7 cellular contexts compared by ENCODE assay signal in the genomic region with DNA sequence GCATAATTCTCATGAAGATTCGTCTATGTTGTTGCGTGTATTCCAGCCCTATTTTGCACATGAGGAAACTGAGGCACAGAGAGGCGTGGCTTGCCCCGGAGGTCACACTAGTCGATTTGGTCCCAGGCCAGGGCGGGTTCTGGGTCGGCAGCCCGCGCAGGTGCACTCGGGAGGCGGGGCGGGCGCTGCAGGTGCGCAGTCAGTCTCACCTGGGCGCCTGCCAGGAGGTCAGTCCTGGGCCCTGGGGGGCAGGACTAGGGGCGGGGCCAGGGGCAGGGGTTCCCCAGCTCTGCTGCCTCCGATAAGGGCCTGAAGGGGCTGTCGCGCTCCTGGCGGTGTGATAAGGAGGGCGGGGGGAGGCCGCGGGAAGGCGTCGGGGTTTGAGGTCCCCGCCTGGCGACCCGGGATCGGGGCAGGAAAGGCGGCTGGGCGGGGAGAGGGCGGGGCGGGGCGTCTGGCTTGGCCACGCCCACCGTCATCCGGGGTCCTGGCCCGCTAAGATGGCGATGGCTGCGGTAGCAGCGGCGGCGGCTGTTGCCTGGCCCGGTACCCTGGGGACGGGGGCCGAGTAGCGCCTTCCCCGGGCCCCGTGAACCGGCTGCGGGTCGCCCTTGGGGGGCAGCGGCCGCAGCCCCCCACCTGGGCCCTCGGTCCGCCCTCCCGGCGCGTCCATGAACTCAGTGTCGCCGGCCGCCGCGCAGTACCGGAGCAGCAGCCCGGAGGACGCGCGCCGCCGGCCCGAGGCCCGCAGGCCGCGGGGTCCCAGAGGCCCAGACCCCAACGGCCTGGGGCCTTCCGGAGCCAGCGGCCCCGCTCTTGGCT. TPM values are rescaled to one million over a fixed set of nuclear protein-coding genes. Genes with fewer than 3 reads are reported as not detected.
DNase-seq lines count a peak whose midpoint lies in the region; ATAC-seq lines count a peak whose summit lies in the region.

Gene ATG4D (plus strand): TSS at position 485 of the 822 bp plus-strand sequence. CDS start 187 bp downstream, at position 672.

- intact Hi-C loops in left colon (cut with DNase I, micrococcal nuclease), result no loop called here

- peak within 1 kb of the TSS; percentile 81 for H3K27ac ChIP-seq in cingulate gyrus (ENCODE audit: low read depth, low read length)

- DNase-seq in NCI-H345 treated with DMSO at 0.1 percent for 48 hours (lab: John Stamatoyannopoulos, UW; ENCODE audit: unreplicated experiment) (peak; percentile 77), left colon (peak; percentile 92 to 95)
- DNase-seq in activated CD4-positive, alpha-beta T cell treated with anti-CD3 and anti-CD28 coated beads for 4 hours, result peak; percentile 75 to 78
- DNase-seq in stimulated activated CD4-positive, alpha-beta T cell treated with anti-CD3 and anti-CD28 coated beads, Interleukin-1b, Interleukin-23, amount 100 ng/mL, for 4 hours (ENCODE audit: low read depth in 2 of 2), result peak; percentile 66 to 79

- ATAC-seq in GM18511 (IDR thresholded peaks at IDR 0.05; ENCODE audit: unreplicated experiment) (peak; percentile 77), HG03103 (IDR thresholded peaks at IDR 0.05; ENCODE audit: low read depth, unreplicated experiment) (peak; percentile 56), left colon (peak; percentile 87)

RNA-seq across cellular contexts. Expression of gene ATG4D, which starts in this region (rescaled TPM):
- 10 to 100 TPM; 87.0 to 93.9 TPM for total RNA-seq in left colon

Comparison
In these comparisons a context has a peak if more than half of its experiments do, and no peak if none do; other contexts are left out.
1. Peak in every context shown above with its lines: DNase-seq, ATAC-seq and H3K27ac ChIP-seq.